1 cellular context compared by ENCODE assay signal in genomic region chr15:26864664-26865191, GRCh38.
TF ChIP-seq lines count a peak whose summit lies in the region.

No MANE protein-coding gene starts in this region.

TF ChIP-seq in A549, 52 proteins besides CTCF, POLR2A, EP300 and RAD21 (continued from another document):
- TF ChIP-seq ZSCAN20 (CRISPR knock-in tag; IDR thresholded peaks at IDR 0.05) (no peak), NPAS2 (CRISPR knock-in tag; IDR thresholded peaks at IDR 0.05; ENCODE audit: borderline replicate concordance) (no peak), CEBPB (IDR thresholded peaks at IDR 0.05) (peak; percentile 69 to 87), JUN (IDR thresholded peaks at IDR 0.05) (peak in 1 of 2 experiments; percentile 35; a peak in 1 of 5 replicates), SREBF2 (IDR thresholded peaks at IDR 0.05) (no peak), BHLHE40 (IDR thresholded peaks at IDR 0.05; ENCODE audit: low read depth, low read length) (no peak), RNF2 (IDR thresholded peaks at IDR 0.05; ENCODE audit: borderline replicate concordance, low read depth) (no peak), E2F6 (IDR thresholded peaks at IDR 0.05; ENCODE audit: borderline replicate concordance, low read depth) (no peak), NFE2L2 (conservative IDR thresholded peaks at IDR 0.05; ENCODE audit: low read length) (no peak), HOXB5 (CRISPR knock-in tag; IDR thresholded peaks at IDR 0.05) (no peak), HMGXB4 (CRISPR knock-in tag; IDR thresholded peaks at IDR 0.05; ENCODE audit: borderline replicate concordance) (no peak), CBX8 (IDR thresholded peaks at IDR 0.05) (no peak), ZC3H11A (IDR thresholded peaks at IDR 0.05) (no peak), HOXA7 (CRISPR knock-in tag; IDR thresholded peaks at IDR 0.05) (no peak), HDAC2 (IDR thresholded peaks at IDR 0.05) (no peak), TP53 (CRISPR knock-in tag; IDR thresholded peaks at IDR 0.05) (no peak), ZFP36 (IDR thresholded peaks at IDR 0.05; ENCODE audit: borderline replicate concordance, partially characterized antibody) (no peak), FOXS1 (CRISPR knock-in tag; IDR thresholded peaks at IDR 0.05) (no peak), CBX2 (IDR thresholded peaks at IDR 0.05; ENCODE audit: borderline replicate concordance, low read depth) (no peak), HEYL (CRISPR knock-in tag; IDR thresholded peaks at IDR 0.05) (no peak), BCL3 (IDR thresholded peaks at IDR 0.05) (no peak), EHF (CRISPR knock-in tag; IDR thresholded peaks at IDR 0.05) (no peak), JUNB (IDR thresholded peaks at IDR 0.05) (no peak), MAX (IDR thresholded peaks at IDR 0.05) (peak; percentile 91), PBX3 (IDR thresholded peaks at IDR 0.05) (no peak), RARB (CRISPR knock-in tag; IDR thresholded peaks at IDR 0.05) (no peak), KDM1A (IDR thresholded peaks at IDR 0.05; ENCODE audit: low read depth) (no peak), GATA3 (IDR thresholded peaks at IDR 0.05; ENCODE audit: borderline replicate concordance) (no peak), FOSB (CRISPR knock-in tag; IDR thresholded peaks at IDR 0.05) (no peak), KDM5A (IDR thresholded peaks at IDR 0.05) (no peak), CHD4 (IDR thresholded peaks at IDR 0.05; ENCODE audit: borderline replicate concordance) (no peak), RCOR1 (IDR thresholded peaks at IDR 0.05; ENCODE audit: low read depth, low read length) (no peak), HES2 (IDR thresholded peaks at IDR 0.05) (no peak), PHF8 (IDR thresholded peaks at IDR 0.05; ENCODE audit: borderline replicate concordance, low read depth) (no peak), FOSL2 (IDR thresholded peaks at IDR 0.05) (no peak), FOSL2 (CRISPR knock-in tag; IDR thresholded peaks at IDR 0.05) (no peak), ESRRA (IDR thresholded peaks at IDR 0.05; ENCODE audit: borderline replicate concordance, low read length) (no peak), NR3C1 (IDR thresholded peaks at IDR 0.05) (no peak), HOXB13 (CRISPR knock-in tag; IDR thresholded peaks at IDR 0.05; ENCODE audit: low read depth) (0 out of 2 replicates have a peak, but pooled peaks have one; percentile 83)
- TF ChIP-seq, protein P1, sequence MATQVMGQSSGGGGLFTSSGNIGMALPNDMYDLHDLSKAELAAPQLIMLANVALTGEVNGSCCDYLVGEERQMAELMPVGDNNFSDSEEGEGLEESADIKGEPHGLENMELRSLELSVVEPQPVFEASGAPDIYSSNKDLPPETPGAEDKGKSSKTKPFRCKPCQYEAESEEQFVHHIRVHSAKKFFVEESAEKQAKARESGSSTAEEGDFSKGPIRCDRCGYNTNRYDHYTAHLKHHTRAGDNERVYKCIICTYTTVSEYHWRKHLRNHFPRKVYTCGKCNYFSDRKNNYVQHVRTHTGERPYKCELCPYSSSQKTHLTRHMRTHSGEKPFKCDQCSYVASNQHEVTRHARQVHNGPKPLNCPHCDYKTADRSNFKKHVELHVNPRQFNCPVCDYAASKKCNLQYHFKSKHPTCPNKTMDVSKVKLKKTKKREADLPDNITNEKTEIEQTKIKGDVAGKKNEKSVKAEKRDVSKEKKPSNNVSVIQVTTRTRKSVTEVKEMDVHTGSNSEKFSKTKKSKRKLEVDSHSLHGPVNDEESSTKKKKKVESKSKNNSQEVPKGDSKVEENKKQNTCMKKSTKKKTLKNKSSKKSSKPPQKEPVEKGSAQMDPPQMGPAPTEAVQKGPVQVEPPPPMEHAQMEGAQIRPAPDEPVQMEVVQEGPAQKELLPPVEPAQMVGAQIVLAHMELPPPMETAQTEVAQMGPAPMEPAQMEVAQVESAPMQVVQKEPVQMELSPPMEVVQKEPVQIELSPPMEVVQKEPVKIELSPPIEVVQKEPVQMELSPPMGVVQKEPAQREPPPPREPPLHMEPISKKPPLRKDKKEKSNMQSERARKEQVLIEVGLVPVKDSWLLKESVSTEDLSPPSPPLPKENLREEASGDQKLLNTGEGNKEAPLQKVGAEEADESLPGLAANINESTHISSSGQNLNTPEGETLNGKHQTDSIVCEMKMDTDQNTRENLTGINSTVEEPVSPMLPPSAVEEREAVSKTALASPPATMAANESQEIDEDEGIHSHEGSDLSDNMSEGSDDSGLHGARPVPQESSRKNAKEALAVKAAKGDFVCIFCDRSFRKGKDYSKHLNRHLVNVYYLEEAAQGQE (IDR thresholded peaks at IDR 0.05) = no peak
- TF ChIP-seq, protein P2, sequence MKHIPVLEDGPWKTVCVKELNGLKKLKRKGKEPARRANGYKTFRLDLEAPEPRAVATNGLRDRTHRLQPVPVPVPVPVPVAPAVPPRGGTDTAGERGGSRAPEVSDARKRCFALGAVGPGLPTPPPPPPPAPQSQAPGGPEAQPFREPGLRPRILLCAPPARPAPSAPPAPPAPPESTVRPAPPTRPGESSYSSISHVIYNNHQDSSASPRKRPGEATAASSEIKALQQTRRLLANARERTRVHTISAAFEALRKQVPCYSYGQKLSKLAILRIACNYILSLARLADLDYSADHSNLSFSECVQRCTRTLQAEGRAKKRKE (CRISPR knock-in tag; IDR thresholded peaks at IDR 0.05; ENCODE audit: low read depth) = 0 out of 2 replicates have a peak, but pooled peaks have one; percentile 55
- TF ChIP-seq, protein P3, sequence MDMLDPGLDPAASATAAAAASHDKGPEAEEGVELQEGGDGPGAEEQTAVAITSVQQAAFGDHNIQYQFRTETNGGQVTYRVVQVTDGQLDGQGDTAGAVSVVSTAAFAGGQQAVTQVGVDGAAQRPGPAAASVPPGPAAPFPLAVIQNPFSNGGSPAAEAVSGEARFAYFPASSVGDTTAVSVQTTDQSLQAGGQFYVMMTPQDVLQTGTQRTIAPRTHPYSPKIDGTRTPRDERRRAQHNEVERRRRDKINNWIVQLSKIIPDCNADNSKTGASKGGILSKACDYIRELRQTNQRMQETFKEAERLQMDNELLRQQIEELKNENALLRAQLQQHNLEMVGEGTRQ (IDR thresholded peaks at IDR 0.05) = peak; percentile 57
